Comparison of ENCODE assay signal across 12 cellular contexts in the genomic region with DNA sequence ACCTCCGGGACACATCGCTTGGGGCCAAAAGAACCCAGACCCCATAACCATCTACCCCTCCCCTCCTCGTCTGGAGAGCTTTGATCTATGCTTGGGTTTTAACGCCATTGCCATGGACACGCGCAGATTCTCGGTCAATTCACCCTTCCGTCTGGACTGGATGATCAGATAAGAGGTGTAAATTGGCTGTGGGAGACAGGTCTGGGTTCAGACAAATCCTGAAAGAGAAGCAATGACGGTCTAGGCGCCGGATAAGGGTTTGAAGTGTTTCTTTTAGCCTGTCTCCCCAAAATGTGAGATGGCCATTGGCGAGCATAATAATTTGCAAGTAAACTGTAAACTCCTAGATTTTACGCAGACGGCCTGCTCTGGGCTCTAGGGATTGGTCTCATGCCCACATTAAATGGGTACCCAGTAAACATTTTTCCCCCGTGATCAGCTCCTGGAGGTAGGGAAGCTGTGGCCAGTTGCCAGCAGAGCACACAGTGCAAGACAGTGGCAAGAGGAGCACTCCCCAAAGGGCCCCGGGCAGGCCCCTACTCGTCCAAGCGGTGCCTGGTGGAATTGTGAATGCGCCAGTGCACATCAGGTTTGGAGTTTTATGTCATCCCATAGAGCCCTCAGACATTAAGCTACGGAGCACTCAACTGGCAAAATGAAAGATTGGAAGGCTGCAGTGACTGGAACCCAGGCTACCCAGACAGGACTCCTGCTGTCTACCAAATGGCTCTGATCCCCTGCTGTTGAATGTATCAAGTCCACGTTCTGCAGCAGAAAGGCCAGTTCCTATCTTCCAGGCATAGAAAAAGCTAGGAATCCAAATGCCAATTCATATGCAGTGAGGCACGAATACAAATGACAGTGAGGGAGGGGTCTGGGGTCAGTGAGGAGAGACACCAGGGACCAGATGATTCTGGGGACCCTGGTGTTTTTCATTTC. TPM values are rescaled to one million over a fixed set of nuclear protein-coding genes. Genes with fewer than 3 reads are reported as not detected.
DNase-seq lines count a peak whose midpoint lies in the region; ATAC-seq and TF ChIP-seq lines count a peak whose summit lies in the region.
"Had no signal": no experiment of that assay in that cellular context is flagged by ENCODE, and none has a peak within 500 bp of the region (broad histone marks: within the 10 kb centered on the region; RNA-seq: fewer than 3 reads in every experiment).

No MANE protein-coding gene starts in this region.

- H3K4me1 ChIP-seq in heart left ventricle (peaks cover 0 to 57% (median 27%) of the 10 kb centered on the region in 12 donors), mesenchymal stem cell (ENCODE audit: control insufficient read depth, insufficient read depth, low read depth, low read length) (peaks cover 27% of the 10 kb centered on the region)

- peak overlapping the region; percentile 82 to 86 for H2BK12ac ChIP-seq in mesenchymal stem cell (ENCODE audit: low read length in 2 of 2)

- no peak overlapping the region for H3K27ac Mint-ChIP-seq in chondrocyte (ENCODE audit: unreplicated experiment)
- H3K27ac Mint-ChIP-seq: CD8-positive, alpha-beta memory T cell had no signal

- H3K4me3 Mint-ChIP-seq in chondrocyte (ENCODE audit: unreplicated experiment): peak overlapping the region; percentile 86

- H3K4me2 ChIP-seq in mesenchymal stem cell (ENCODE audit: low read length, poor library complexity, severe bottlenecking): peak overlapping the region; percentile 80

- no peaks in the 10 kb centered on the region for H3K27me3 Mint-ChIP-seq in chondrocyte (ENCODE audit: low read depth)

- DNase-seq in heart left ventricle: no peak
- DNase-seq in left ventricle myocardium superior: no peak
- no peak for DNase-seq in chondrocyte (ENCODE audit: low spot score)
- peak; percentile 23 for DNase-seq in mesenchymal stem cell
- peak; percentile 49 for DNase-seq in ureter (ENCODE audit: low spot score)
- no peak for DNase-seq in occipital lobe (lab: John Stamatoyannopoulos, UW)
- DNase-seq in activated gamma-delta T cell treated with Interleukin-2 at 50 U/mL for 16 hours: no peak
- no peak for DNase-seq in GDM1 (lab: John Stamatoyannopoulos, UW)
- DNase-seq: activated naive CD4-positive, alpha-beta T cell treated with anti-CD3 and anti-CD28 coated beads, Interleukin-2, amount 50 U/mL, for 16 hours; CD8-positive, alpha-beta memory T cell; NCI-H187; stimulated activated CD4-positive, alpha-beta T cell treated with anti-CD3 and anti-CD28 coated beads, Interleukin-2, amount 100 ng/mL, for 24 hours had no signal

- no peak for TF ChIP-seq CTCF in heart left ventricle (IDR thresholded peaks at IDR 0.05)
- peak; percentile 18 for TF ChIP-seq CTCF in chondrocyte (IDR thresholded peaks at IDR 0.05)

- H2AK5ac ChIP-seq in mesenchymal stem cell (ENCODE audit: low read length, severe bottlenecking): peak overlapping the region; percentile 99

- H3K4ac ChIP-seq in mesenchymal stem cell (ENCODE audit: low read depth in 1 of 2, low read length in 2 of 2): peak overlapping the region in 1 of 2 experiments; percentile 91

- peak overlapping the region; percentile 39 for H2BK5ac ChIP-seq in mesenchymal stem cell (ENCODE audit: low read depth, low read length, poor library complexity, severe bottlenecking)

- H3K4me1 Mint-ChIP-seq in chondrocyte (ENCODE audit: low read depth): peaks cover 62% of the 10 kb centered on the region

- no peaks in the 10 kb centered on the region for H3K9me3 Mint-ChIP-seq in chondrocyte (ENCODE audit: low read depth)
- H3K9me3 Mint-ChIP-seq: CD8-positive, alpha-beta memory T cell had no signal

- ATAC-seq in heart left ventricle: no peak
- ATAC-seq in left ventricle myocardium superior: no peak

- peak overlapping the region; percentile 67 for H4K8ac ChIP-seq in mesenchymal stem cell (ENCODE audit: low read length)

- peak overlapping the region; percentile 55 for H2BK15ac ChIP-seq in mesenchymal stem cell (ENCODE audit: low read depth, poor library complexity, severe bottlenecking)

- intact Hi-C loops in heart left ventricle (cut with DNase I) (loop anchor here in 9 of 10 donors (5.0 to 10.0 kb wide), 8 partner anchors 70 to 1422 kb away; a partner anchor contains a TSS), left ventricle myocardium superior (cut with micrococcal nuclease) (no loop called here)

- H3K18ac ChIP-seq in mesenchymal stem cell (ENCODE audit: low read depth in 1 of 2, low read length in 2 of 2): peak overlapping the region; percentile 7 to 92

- H2AFZ ChIP-seq in mesenchymal stem cell (ENCODE audit: low read depth, low read length): no peak overlapping the region

- peak overlapping the region; percentile 25 to 93 for H3K23ac ChIP-seq in mesenchymal stem cell (ENCODE audit: low read length in 2 of 2)

- H3K14ac ChIP-seq in mesenchymal stem cell (ENCODE audit: low read length in 2 of 2): no peak overlapping the region

- H3K27ac ChIP-seq in heart left ventricle: peak overlapping the region in 3 of 12 donors; percentile 13 to 93 (median 76)
- H3K27ac ChIP-seq in mesenchymal stem cell (ENCODE audit: low read length, poor library complexity, severe bottlenecking): peak overlapping the region; percentile 67

- WGBS in heart left ventricle, 4 donors: 70 to 83% (median 75%) methylated on average over 22 of the region's 22 CpGs
- WGBS in mesenchymal stem cell: 52% methylated on average over 22 of the region's 22 CpGs

- no peak overlapping the region for H3K9ac ChIP-seq in mesenchymal stem cell (ENCODE audit: low read length)

- H3K36me3 ChIP-seq in heart left ventricle (no peaks in the 10 kb centered on the region), mesenchymal stem cell (ENCODE audit: control insufficient read depth in 1 of 2, insufficient read depth in 2 of 2, low read depth in 1 of 2, low read length in 2 of 2) (peaks cover 0 to 4% of the 10 kb centered on the region in 2 experiments)

- H3K9me3 ChIP-seq in heart left ventricle (no peaks in the 10 kb centered on the region), mesenchymal stem cell (ENCODE audit: control insufficient read depth, low read length) (no peaks in the 10 kb centered on the region)

- H3K4me3 ChIP-seq in heart left ventricle (peak overlapping the region in 10 of 12 donors; percentile 58 to 79 (median 64)), mesenchymal stem cell (ENCODE audit: insufficient read depth in 1 of 2, low read depth in 1 of 2, low read length in 2 of 2) (no peak overlapping the region)

- H4K91ac ChIP-seq in mesenchymal stem cell (ENCODE audit: low read length): no peak overlapping the region

- peak overlapping the region; percentile 78 for H2BK120ac ChIP-seq in mesenchymal stem cell (ENCODE audit: low read depth, low read length)

- no peak for TF ChIP-seq POLR2A in heart left ventricle (IDR thresholded peaks at IDR 0.05)

- peaks cover 42% of the 10 kb centered on the region for H3K79me1 ChIP-seq in mesenchymal stem cell (replicated peaks; ENCODE audit: low read length, poor library complexity, severe bottlenecking)

- H3K27me3 ChIP-seq in heart left ventricle (peaks cover 0 to 29% (median 4%) of the 10 kb centered on the region in 9 donors), mesenchymal stem cell (ENCODE audit: control insufficient read depth in 1 of 2, insufficient read depth in 1 of 2, low read length in 2 of 2) (no peaks in the 10 kb centered on the region)

- H3K36me3 Mint-ChIP-seq in chondrocyte (ENCODE audit: low read depth): peaks cover 2% of the 10 kb centered on the region
- H3K36me3 Mint-ChIP-seq: CD8-positive, alpha-beta memory T cell had no signal

RNA-seq across cellular contexts. Expression of a gene that starts 5.0 kb away (rescaled TPM):
- 10 to 100 TPM in 4 of 9 donors, 1 to 10 TPM in 5; 3.1 to 57.5 (median 6.9) TPM for total RNA-seq in heart left ventricle
- polyA plus RNA-seq in heart left ventricle: 1 to 10 TPM; 2.0 to 3.6 TPM
- 9.7 TPM for total RNA-seq in left ventricle myocardium superior
- total RNA-seq in chondrocyte: 31.7 to 83.7 TPM (median 34.5 TPM) in 3 replicates
- 87.1 TPM for polyA plus RNA-seq in mesenchymal stem cell (2013, experiment 1 of 2)
- 83.3 TPM for polyA plus RNA-seq in mesenchymal stem cell (2013, experiment 2 of 2)
- 55.8 TPM for total RNA-seq in ureter
- 22.1 TPM for total RNA-seq in occipital lobe
- polyA plus RNA-seq: CD8-positive, alpha-beta memory T cell had no signal

Comparison
In these comparisons a context has a peak if more than half of its experiments do, and no peak if none do; other contexts are left out.
1. DNase-seq: peak in mesenchymal stem cell (single experiment) and ureter (single experiment); none in heart left ventricle (0 of 5), left ventricle myocardium superior (single experiment), chondrocyte (single experiment), occipital lobe (single experiment), activated gamma-delta T cell treated with Interleukin-2 at 50 U/mL for 16 hours (single experiment) and GDM1 (single experiment).
2. H3K4me3 ChIP-seq: peak in heart left ventricle (10 of 12); none in mesenchymal stem cell (0 of 2).